Comparison of ENCODE assay signal across 11 cellular contexts in genomic region chr3:23992051-23992628, GRCh38. TPM values are rescaled to one million over a fixed set of nuclear protein-coding genes. Genes with fewer than 3 reads are reported as not detected.
DNase-seq lines count a peak whose midpoint lies in the region; ATAC-seq and TF ChIP-seq lines count a peak whose summit lies in the region.
"Had no signal": no experiment of that assay in that cellular context is flagged by ENCODE, and none has a peak within 500 bp of the region (broad histone marks: within the 10 kb centered on the region; RNA-seq: fewer than 3 reads in every experiment).

No MANE protein-coding gene starts in this region.

- no peak for ATAC-seq in HG02884 (IDR thresholded peaks at IDR 0.05; ENCODE audit: unreplicated experiment)

- intact Hi-C loops in mammary epithelial cell (cut with micrococcal nuclease) = no loop called here

- peak; percentile 79 for DNase-seq in DMS 273 (lab: John Stamatoyannopoulos, UW; ENCODE audit: unreplicated experiment)
- DNase-seq in NCI-H1930 (lab: John Stamatoyannopoulos, UW) = peak; percentile 2 to 33
- DNase-seq in mammary epithelial cell = peak; percentile 12
- DNase-seq in myocyte (ENCODE audit: low read depth) = peak; percentile 43
- DNase-seq in osteocyte (ENCODE audit: extremely low spot score, unreplicated experiment) = no peak
- DNase-seq in NCI-H345 treated with DMSO at 0.1 percent for 48 hours (lab: John Stamatoyannopoulos, UW; ENCODE audit: unreplicated experiment) = no peak
- no peak for DNase-seq in activated effector memory CD4-positive, alpha-beta T cell treated with anti-CD3 and anti-CD28 coated beads, Interleukin-2, amount 50 U/mL, for 16 hours
- DNase-seq: aorta, GDM1, right lobe of liver had no signal

- no TSS peak for BruUV-seq in mammary epithelial cell (replicated peaks; lab: Mats Ljungman, UMichigan)

- no peaks in the 10 kb centered on the region for H3K27me3 Mint-ChIP-seq in osteocyte (ENCODE audit: unreplicated experiment)

- no peaks in the 10 kb centered on the region for H3K4me1 ChIP-seq in mammary epithelial cell (ENCODE audit: insufficient read depth, low read length)
- H3K4me1 ChIP-seq: right lobe of liver had no signal

- no peaks in the 10 kb centered on the region for H3K9me3 Mint-ChIP-seq in osteocyte (ENCODE audit: unreplicated experiment)

- H3K9ac ChIP-seq in mammary epithelial cell (ENCODE audit: insufficient read depth, low read length) = no peak overlapping the region

- H3K36me3 Mint-ChIP-seq in osteocyte (ENCODE audit: unreplicated experiment) = no peaks in the 10 kb centered on the region

- no peak overlapping the region for H3K27ac ChIP-seq in mammary epithelial cell (ENCODE audit: insufficient read depth, low read depth, low read length)
- H3K27ac ChIP-seq: right lobe of liver had no signal

- no peaks in the 10 kb centered on the region for H3K27me3 ChIP-seq in mammary epithelial cell (ENCODE audit: insufficient read depth, low read length)
- H3K27me3 ChIP-seq: right lobe of liver had no signal

- no peaks in the 10 kb centered on the region for H3K79me2 ChIP-seq in mammary epithelial cell (ENCODE audit: insufficient read depth, low read length)

- no peaks in the 10 kb centered on the region for H4K20me1 ChIP-seq in mammary epithelial cell (ENCODE audit: insufficient read depth, low read length)

- no peak overlapping the region for H3K4me3 ChIP-seq in mammary epithelial cell (replicated peaks in 1 of 3; ENCODE audit: insufficient read depth in 1 of 3, low read depth in 2 of 3, low read length in 3 of 3)
- H3K4me3 ChIP-seq: right lobe of liver had no signal

- H3K27ac Mint-ChIP-seq in osteocyte (ENCODE audit: unreplicated experiment) = no peak overlapping the region

- no peak overlapping the region for H2AFZ ChIP-seq in mammary epithelial cell (ENCODE audit: low read depth, low read length)

- no peaks in the 10 kb centered on the region for H3K9me3 ChIP-seq in mammary epithelial cell (replicated peaks; ENCODE audit: insufficient read depth, low read length)
- H3K9me3 ChIP-seq: right lobe of liver had no signal

- WGBS in mammary epithelial cell (ENCODE audit: low coverage, missing lambda C conversion rate) = 75% methylated on average over 6 of the region's 7 CpGs

- TF ChIP-seq CTCF in mammary epithelial cell (conservative IDR thresholded peaks at IDR 0.05 in 1 of 2, IDR thresholded peaks at IDR 0.05 in 1 of 2; ENCODE audit: extremely low read depth in 1 of 2, insufficient read depth in 1 of 2, low read depth in 1 of 2, low read length in 2 of 2) (no peak), osteocyte (IDR thresholded peaks at IDR 0.05) (no peak)

- H3K4me1 Mint-ChIP-seq in osteocyte (ENCODE audit: unreplicated experiment) = peaks cover 24% of the 10 kb centered on the region

- in situ Hi-C loops in mammary epithelial cell (cut with MboI; ENCODE audit: low sequenced_read_pairs in 2 of 2) = loop anchor here in 1 of 2 donors (25.0 kb wide), 2 partner anchors 245 to 695 kb away; no protein-coding TSS in a partner anchor

- H3K36me3 ChIP-seq in mammary epithelial cell (ENCODE audit: insufficient read depth, low read length) = no peaks in the 10 kb centered on the region
- H3K36me3 ChIP-seq: right lobe of liver had no signal

- H3K4me3 Mint-ChIP-seq in osteocyte (ENCODE audit: unreplicated experiment) = no peak overlapping the region

- no peak overlapping the region for H3K4me2 ChIP-seq in mammary epithelial cell (ENCODE audit: insufficient read depth, low read depth, low read length)

- CTCF ChIA-PET in mammary epithelial cell (lab: Charles Lee; ENCODE audit: low non-redundant PET) = no interaction called here

- dilution Hi-C loops in mammary epithelial cell (cut with HindIII; ENCODE audit: low sequenced_read_pairs) = no loop called here

RNA-seq across cellular contexts. Expression of gene NR1D2, which starts 47.1 kb away (rescaled TPM):
- total RNA-seq in mammary epithelial cell (10 to 100 TPM; 10.5 to 16.8 TPM), myocyte (15.5 and 21.1 TPM in 2 replicates), osteocyte (26.4 and 29.2 TPM in 2 replicates)
- polyA plus RNA-seq in mammary epithelial cell = 6.1 TPM
- polyA minus RNA-seq in mammary epithelial cell = 3.4 TPM
- polyA plus RNA-seq in myocyte (2012) = 6.4 TPM

Comparison
In these comparisons a context has a peak if more than half of its experiments do, and no peak if none do; other contexts are left out.
1. DNase-seq: peak in DMS 273 (single experiment), NCI-H1930 (2 of 2), mammary epithelial cell (single experiment) and myocyte (single experiment); none in osteocyte (single experiment), NCI-H345 treated with DMSO at 0.1 percent for 48 hours (single experiment) and activated effector memory CD4-positive, alpha-beta T cell treated with anti-CD3 and anti-CD28 coated beads, Interleukin-2, amount 50 U/mL, for 16 hours (single experiment).